11 cellular contexts compared by ENCODE assay signal in the genomic region with DNA sequence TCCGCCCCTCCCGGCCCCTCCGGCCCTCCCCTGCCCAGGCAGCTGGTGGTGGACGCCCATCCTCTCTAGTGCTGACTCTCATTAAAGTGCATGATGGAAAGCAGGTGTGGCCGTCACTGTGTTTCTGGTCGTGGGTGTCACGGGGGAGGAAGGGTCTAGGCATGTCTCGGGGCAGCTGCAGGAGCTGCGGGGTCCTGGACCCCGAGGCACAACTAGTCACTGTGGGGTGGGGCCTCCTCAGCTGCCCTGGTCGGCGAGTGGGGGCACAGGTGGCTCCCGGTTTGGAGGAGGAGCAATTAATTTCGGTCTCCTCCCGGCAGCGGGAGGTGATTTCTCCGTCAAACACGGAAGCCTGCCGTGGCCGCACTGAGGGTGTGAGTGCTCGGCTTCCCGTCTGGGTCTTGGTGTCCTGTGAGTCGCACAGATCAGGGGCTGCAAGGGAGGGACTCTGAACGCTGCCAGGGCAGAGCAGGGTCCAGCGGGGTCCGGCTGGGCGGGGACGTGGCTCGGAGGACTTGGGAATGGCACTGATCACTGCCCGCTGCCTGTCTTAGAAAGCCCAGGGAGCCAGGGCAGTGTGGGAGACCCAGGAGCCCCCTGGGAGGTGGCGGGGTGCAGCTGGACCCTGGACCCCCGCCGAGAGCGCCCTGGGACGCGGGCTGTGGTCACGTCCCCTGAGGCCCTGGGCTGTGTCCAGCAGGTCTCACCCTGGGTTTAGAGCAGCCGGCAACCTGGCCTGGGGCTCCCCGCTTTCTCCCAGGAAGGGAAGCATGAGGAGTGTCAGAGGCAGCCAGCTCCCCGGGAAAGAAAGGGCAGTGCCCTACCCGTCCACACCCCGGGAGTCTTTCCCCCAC. TPM values are rescaled to one million over a fixed set of nuclear protein-coding genes. Genes with fewer than 3 reads are reported as not detected.
DNase-seq lines count a peak whose midpoint lies in the region; TF ChIP-seq lines count a peak whose summit lies in the region.
"Had no signal": no experiment of that assay in that cellular context is flagged by ENCODE, and none has a peak within 500 bp of the region (broad histone marks: within the 10 kb centered on the region; RNA-seq: fewer than 3 reads in every experiment).

No MANE protein-coding gene starts in this region.

- H3K27me3 ChIP-seq in Caco-2 (replicated peaks; ENCODE audit: control insufficient read depth, insufficient read depth, low read length) (no peaks in the 10 kb centered on the region; the same call in 1 of the 2 replicates), endodermal cell (ENCODE audit: control insufficient read depth, insufficient read depth, low read length, poor library complexity, severe bottlenecking) (peaks cover 30% of the 10 kb centered on the region)

- TF ChIP-seq CTCF in Caco-2 (IDR thresholded peaks at IDR 0.05; ENCODE audit: insufficient read depth in 1 of 2, low read depth in 1 of 2, low read length in 1 of 2, severe bottlenecking in 1 of 2, unreplicated experiment in 1 of 2) (no peak), mesothelial cell of epicardium (IDR thresholded peaks at IDR 0.05; ENCODE audit: unreplicated experiment) (no peak), endodermal cell (conservative IDR thresholded peaks at IDR 0.05) (no peak)

- H3K4me3 ChIP-seq in Caco-2 (ENCODE audit: low read depth, low read length) (peak overlapping the region; percentile 25), endodermal cell (ENCODE audit: low read length) (no peak overlapping the region)

- 33 to 59% methylated on average over 21 to 42 of the region's 42 CpGs for WGBS in endodermal cell (ENCODE audit: insufficient coverage in 1 of 2, insufficient read length in 1 of 2), 2 experiments

- no peaks in the 10 kb centered on the region for H3K36me3 Mint-ChIP-seq in Caco-2 (ENCODE audit: insufficient read depth, unreplicated experiment)
- no peaks in the 10 kb centered on the region for H3K36me3 Mint-ChIP-seq in mesothelial cell of epicardium
- no peaks in the 10 kb centered on the region for H3K36me3 Mint-ChIP-seq in endodermal cell (ENCODE audit: low read depth)

- H3K27me3 Mint-ChIP-seq in Caco-2 (ENCODE audit: insufficient read depth, unreplicated experiment) (peaks cover 4% of the 10 kb centered on the region), mesothelial cell of epicardium (ENCODE audit: low read depth) (peaks cover 27% of the 10 kb centered on the region), endodermal cell (ENCODE audit: insufficient read depth) (peaks cover 5% of the 10 kb centered on the region)

- H3K36me3 ChIP-seq in Caco-2 (ENCODE audit: control insufficient read depth, insufficient read depth, low read length) = no peaks in the 10 kb centered on the region
- no peaks in the 10 kb centered on the region for H3K36me3 ChIP-seq in endodermal cell (ENCODE audit: control insufficient read depth, insufficient read depth, low read length)

- CTCF ChIA-PET in Caco-2 (lab: Charles Lee) = no interaction called here

- H3K4me1 Mint-ChIP-seq in Caco-2 (ENCODE audit: low read depth, unreplicated experiment) (no peaks in the 10 kb centered on the region), mesothelial cell of epicardium (peaks cover 12% of the 10 kb centered on the region), endodermal cell (no peaks in the 10 kb centered on the region)

- H3K9me3 Mint-ChIP-seq in Caco-2 (ENCODE audit: unreplicated experiment) (peaks cover 3% of the 10 kb centered on the region), mesothelial cell of epicardium (no peaks in the 10 kb centered on the region), endodermal cell (no peaks in the 10 kb centered on the region)

- DNase-seq in NCI-H2227 (lab: John Stamatoyannopoulos, UW; ENCODE audit: unreplicated experiment) = peak; percentile 67
- no peak for DNase-seq in NCI-H2227 treated with DMSO at 0.1 percent for 48 hours (lab: John Stamatoyannopoulos, UW)
- DNase-seq in Caco-2 = no peak
- DNase-seq in T-helper 9 cell = peak; percentile 14
- no peak for DNase-seq in mesothelial cell of epicardium (ENCODE audit: low spot score in 2 of 2, unreplicated experiment in 2 of 2)
- DNase-seq in HUDEP-2 (lab: John Stamatoyannopoulos, UW; ENCODE audit: unreplicated experiment in 76 of 76) = no peak
- no peak for DNase-seq in endodermal cell
- no peak for DNase-seq in NK-92 (lab: John Stamatoyannopoulos, UW; ENCODE audit: unreplicated experiment)
- DNase-seq: activated effector memory CD4-positive, alpha-beta T cell treated with Interleukin-2 at 50 U/mL for 16 hours; left ventricle myocardium superior had no signal

- H3K4me3 Mint-ChIP-seq in Caco-2 (ENCODE audit: unreplicated experiment) = peak overlapping the region; percentile 56
- H3K4me3 Mint-ChIP-seq in mesothelial cell of epicardium = peak overlapping the region; percentile 53
- H3K4me3 Mint-ChIP-seq in endodermal cell = no peak overlapping the region

- H3K9ac ChIP-seq in endodermal cell (ENCODE audit: extremely low read depth, low read length, poor library complexity, severe bottlenecking) = no peak overlapping the region

- BruUV-seq in Caco-2 (replicated peaks; lab: Mats Ljungman, UMichigan) = no TSS peak

- H3K9me3 ChIP-seq in Caco-2 (no peaks in the 10 kb centered on the region), endodermal cell (ENCODE audit: control insufficient read depth, low read length) (no peaks in the 10 kb centered on the region)

- H3K27ac Mint-ChIP-seq in Caco-2 (ENCODE audit: unreplicated experiment) (no peak overlapping the region), mesothelial cell of epicardium (no peak overlapping the region), endodermal cell (no peak overlapping the region)

- H3K27ac ChIP-seq in endodermal cell (ENCODE audit: low read depth, low read length) = no peak overlapping the region

- POLR2A ChIA-PET in Caco-2 (lab: Charles Lee) = no interaction called here

- no peaks in the 10 kb centered on the region for H3K4me1 ChIP-seq in Caco-2
- no peaks in the 10 kb centered on the region for H3K4me1 ChIP-seq in endodermal cell (ENCODE audit: control insufficient read depth, insufficient read depth, low read length)

- intact Hi-C loops in Caco-2 (cut with micrococcal nuclease; ENCODE audit: unreplicated experiment) = no loop called here

RNA-seq across cellular contexts. Expression of gene TPSD1, which starts 3.3 kb away (rescaled TPM):
- total RNA-seq in Caco-2 (2022) = not detected in 2 replicates
- not detected in 3 replicates for total RNA-seq in mesothelial cell of epicardium
- not detected for total RNA-seq in endodermal cell
- not detected for polyA plus RNA-seq in endodermal cell (2013, experiment 1 of 2)
- not detected for polyA plus RNA-seq in endodermal cell (2013, experiment 2 of 2)
- total RNA-seq: chondrocyte had no signal

RNA-seq across cellular contexts. Expression of gene TPSAB1, which starts 18.6 kb away (rescaled TPM):
- total RNA-seq in Caco-2 (2022) (not detected in 2 replicates), mesothelial cell of epicardium (not detected in 3 replicates), endodermal cell (not detected)
- not detected for polyA plus RNA-seq in endodermal cell (2013, experiment 1 of 2)
- not detected for polyA plus RNA-seq in endodermal cell (2013, experiment 2 of 2)
- total RNA-seq: chondrocyte had no signal

RNA-seq across cellular contexts. Expression of gene TPSB2, which starts 29.1 kb away (rescaled TPM):
- total RNA-seq in Caco-2 (2022) = not detected in 2 replicates
- not detected in 3 replicates for total RNA-seq in mesothelial cell of epicardium
- not detected for total RNA-seq in endodermal cell
- not detected for polyA plus RNA-seq in endodermal cell (2013, experiment 1 of 2)
- polyA plus RNA-seq in endodermal cell (2013, experiment 2 of 2) = not detected
- total RNA-seq: chondrocyte had no signal

RNA-seq across cellular contexts. Expression of gene TPSG1, which starts 34.1 kb away (rescaled TPM):
- total RNA-seq in Caco-2 (2022) (not detected in 2 replicates), mesothelial cell of epicardium (not detected in 3 replicates), endodermal cell (not detected)
- polyA plus RNA-seq in endodermal cell (2013, experiment 1 of 2) = not detected
- not detected for polyA plus RNA-seq in endodermal cell (2013, experiment 2 of 2)
- total RNA-seq: chondrocyte, left ventricle myocardium superior had no signal

RNA-seq across cellular contexts. Expression of gene UBE2I, which starts 50.3 kb away (rescaled TPM):
- total RNA-seq in Caco-2 (2022) (178 and 199 TPM in 2 replicates), mesothelial cell of epicardium (205 to 214 TPM (median 208 TPM) in 3 replicates), endodermal cell (100 to 1,000 TPM; 250 to 294 TPM)
- 223 TPM for polyA plus RNA-seq in endodermal cell (2013, experiment 1 of 2)
- polyA plus RNA-seq in endodermal cell (2013, experiment 2 of 2) = 222 TPM

Comparison
In these comparisons a context has a peak if more than half of its experiments do, and no peak if none do; other contexts are left out.
1. DNase-seq: peak in NCI-H2227 (single experiment) and T-helper 9 cell (single experiment); none in NCI-H2227 treated with DMSO at 0.1 percent for 48 hours (single experiment), Caco-2 (0 of 2), mesothelial cell of epicardium (0 of 2), HUDEP-2 (0 of 76), endodermal cell (single experiment) and NK-92 (single experiment).